Comparison of ENCODE assay signal across 8 cellular contexts in genomic region chr1:16032388-16033100, GRCh38. TPM values are rescaled to one million over a fixed set of nuclear protein-coding genes. Genes with fewer than 3 reads are reported as not detected.
DNase-seq lines count a peak whose midpoint lies in the region; ATAC-seq and TF ChIP-seq lines count a peak whose summit lies in the region.

No MANE protein-coding gene starts in this region.

- H3K4me1 ChIP-seq in right lobe of liver: no peaks in the 10 kb centered on the region

- WGBS in right lobe of liver (ENCODE audit: insufficient coverage, low coverage, low lambda C conversion rate, missing lambda C conversion rate): 18% methylated on average over 3 of the region's 18 CpGs

- ATAC-seq in activated CD4-positive, CD25-positive, alpha-beta regulatory T cell treated with anti-CD3 and anti-CD28 coated beads, Interleukin-2, amount 50 U/mL, for 24 hours: peak; percentile 69 to 74
- ATAC-seq in right lobe of liver (peak; percentile 92 to 98 (median 97)), GM21360 (IDR thresholded peaks at IDR 0.05; ENCODE audit: unreplicated experiment) (no peak)

- TF ChIP-seq POLR2A in right lobe of liver (IDR thresholded peaks at IDR 0.05): no peak

- no peaks in the 10 kb centered on the region for H3K9me3 ChIP-seq in right lobe of liver

- no peak overlapping the region for H3K27ac ChIP-seq in right lobe of liver

- H3K27me3 ChIP-seq in H7 (ENCODE audit: control insufficient read depth, insufficient read depth, low read length) (no peaks in the 10 kb centered on the region), right lobe of liver (no peaks in the 10 kb centered on the region)

- intact Hi-C loops in right lobe of liver (cut with DNase I): no loop called here

- peak; percentile 92 to 99 (median 94) for TF ChIP-seq CTCF in right lobe of liver (IDR thresholded peaks at IDR 0.05)

- H3K4me3 ChIP-seq in H7 (ENCODE audit: insufficient read depth, low read depth, low read length) (no peak overlapping the region), right lobe of liver (no peak overlapping the region)

- no peaks in the 10 kb centered on the region for H3K36me3 ChIP-seq in H7 (replicated peaks; ENCODE audit: control insufficient read depth, insufficient read depth, low read length)
- H3K36me3 ChIP-seq in right lobe of liver: no peaks in the 10 kb centered on the region

- DNase-seq in D341Med (ENCODE audit: low spot score) (peak; percentile 82), H7 (peak; percentile 99), NCI-H2196 (lab: John Stamatoyannopoulos, UW; ENCODE audit: unreplicated experiment) (peak; percentile 87), dermis blood vessel endothelial cell (peak; percentile 90), right lobe of liver (peak; percentile 82 to 86 (median 83))
- DNase-seq in stimulated activated CD4-positive, alpha-beta T cell treated with anti-CD3 and anti-CD28 coated beads, TNF-alpha, amount 100 ng/mL, for 48 hours (ENCODE audit: low read depth in 3 of 3): peak; percentile 44 to 51 (median 48)

RNA-seq across cellular contexts. Expression of gene CLCNKA, which starts 10.7 kb away (rescaled TPM):
- total RNA-seq in H7 (2014; rRNA removed; shearing (Covaris generic)): 0.10 and 0.85 TPM in 2 replicates
- total RNA-seq in dermis blood vessel endothelial cell (not detected in 2 replicates), right lobe of liver (under 1 TPM in 2 of 6 experiments, not detected in 4; 0.43 to 0.47 TPM)

RNA-seq across cellular contexts. Expression of gene CLCNKB, which starts 11.0 kb away (rescaled TPM):
- total RNA-seq in H7 (2014; rRNA removed; shearing (Covaris generic)): 2.4 and 2.8 TPM in 2 replicates
- total RNA-seq in dermis blood vessel endothelial cell (0.34 TPM in 1 of 2 replicates, not detected in the other), right lobe of liver (not detected)

RNA-seq across cellular contexts. Expression of gene HSPB7, which starts 14.7 kb away (rescaled TPM):
- 0.07 TPM in 1 of 2 replicates, not detected in the other for total RNA-seq in H7 (2014; rRNA removed; shearing (Covaris generic))
- total RNA-seq in dermis blood vessel endothelial cell (not detected in 2 replicates), right lobe of liver (1 to 10 TPM in 4 of 6 experiments, under 1 TPM in 2; 0.54 to 2.0 (median 1.2) TPM)

RNA-seq across cellular contexts. Expression of gene SRARP, which starts 28.5 kb away (rescaled TPM):
- total RNA-seq in H7 (2014; rRNA removed; shearing (Covaris generic)): 0.15 and 0.28 TPM in 2 replicates
- total RNA-seq in dermis blood vessel endothelial cell: 0.28 and 0.51 TPM in 2 replicates
- total RNA-seq in right lobe of liver: not detected

RNA-seq across cellular contexts. Expression of gene FAM131C, which starts 40.9 kb away (rescaled TPM):
- total RNA-seq in H7 (2014; rRNA removed; shearing (Covaris generic)): 0.26 and 0.45 TPM in 2 replicates
- total RNA-seq in dermis blood vessel endothelial cell: not detected in 2 replicates
- under 1 TPM in 2 of 6 experiments, not detected in 4; 0.19 to 1.00 TPM for total RNA-seq in right lobe of liver

Comparison
In these comparisons a context has a peak if more than half of its experiments do, and no peak if none do; other contexts are left out.
1. DNase-seq: peak in every context shown above with its lines; median percentile 99 in H7; 90 in dermis blood vessel endothelial cell; 87 in NCI-H2196; 83 in right lobe of liver; 82 in D341Med; 48 in stimulated activated CD4-positive, alpha-beta T cell treated with anti-CD3 and anti-CD28 coated beads, TNF-alpha, amount 100 ng/mL, for 48 hours.